In the genomic region with DNA sequence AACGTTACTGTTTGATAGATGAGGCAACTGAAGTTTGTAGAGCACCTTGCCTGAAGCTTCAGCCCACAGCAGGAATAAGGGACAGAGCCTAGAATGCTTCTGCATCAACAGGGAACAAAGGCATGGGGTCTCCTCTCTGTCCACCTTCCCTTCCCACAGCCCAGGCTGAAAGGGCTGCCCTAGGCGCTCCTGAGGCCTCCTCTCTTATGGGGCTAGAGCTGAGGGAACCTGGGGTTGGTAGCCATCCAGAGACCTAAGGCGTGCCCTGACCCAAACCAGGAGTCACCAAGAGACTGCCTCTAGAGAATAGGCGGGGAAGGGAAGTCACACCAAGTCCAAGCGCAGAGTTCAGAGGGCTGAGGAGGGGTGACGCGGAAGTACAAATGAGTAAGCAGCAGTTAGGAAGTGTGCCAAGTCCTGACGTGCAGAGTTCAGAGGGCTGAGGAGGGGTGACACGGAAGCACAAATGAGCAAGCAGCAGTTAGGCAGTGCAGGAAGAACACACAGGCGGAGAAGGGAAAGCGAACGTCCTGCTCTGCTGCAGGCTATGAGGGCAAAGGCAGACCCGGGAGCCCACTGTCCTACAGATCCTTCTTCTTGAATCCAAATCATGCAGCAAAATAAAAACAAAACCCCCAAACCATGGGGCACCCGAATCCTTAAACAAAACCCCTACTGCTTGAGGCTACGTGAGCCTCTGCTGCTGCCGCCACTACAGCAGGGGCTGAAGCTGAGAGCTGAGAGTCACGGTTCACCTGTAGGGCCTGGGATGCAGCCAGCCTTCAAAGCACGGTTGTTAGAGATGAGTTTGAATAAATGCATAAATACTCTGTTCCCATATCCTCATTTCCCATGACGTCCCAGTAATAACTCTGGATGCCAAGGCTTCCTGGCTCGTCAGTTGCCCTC, we compare ENCODE assay signal across 9 cellular contexts. TPM values are rescaled to one million over a fixed set of nuclear protein-coding genes. Genes with fewer than 3 reads are reported as not detected.
A peak's percentile ranks its signal among the peaks of the same experiment; 100 is the strongest.
DNase-seq lines count a peak whose midpoint lies in the region; FAIRE-seq and TF ChIP-seq lines count a peak whose summit lies in the region.
"Had no signal": no experiment of that assay in that cellular context is flagged by ENCODE, and none has a peak within 500 bp of the region (broad histone marks: within the 10 kb centered on the region; RNA-seq: fewer than 3 reads in every experiment).

No MANE protein-coding gene starts in this region.

- H2BK15ac ChIP-seq in mesendoderm (replicated peaks; ENCODE audit: low read depth), result no peak overlapping the region

- peak overlapping the region; percentile 51 for H3K4me3 Mint-ChIP-seq in astrocyte (ENCODE audit: unreplicated experiment)
- H3K4me3 Mint-ChIP-seq in immature natural killer cell, result peak overlapping the region; percentile 68 to 90 (median 77)

- H3K27ac Mint-ChIP-seq in astrocyte (ENCODE audit: unreplicated experiment) (peak overlapping the region; percentile 41), immature natural killer cell (peak overlapping the region; percentile 84 to 97 (median 91))

- H3K79me1 ChIP-seq in mesendoderm (ENCODE audit: low read length), result peaks cover 3% of the 10 kb centered on the region

- WGBS in mesendoderm (ENCODE audit: extremely low coverage, insufficient coverage, low lambda C conversion rate), result no CpG with 5 or more reads among the region's 20 CpGs

- FAIRE-seq in astrocyte (lab: Jason Lieb, UNC), result no peak
- FAIRE-seq: G401.6 had no signal

- DNase-seq in activated gamma-delta T cell treated with Interleukin-2 at 50 U/mL for 16 hours (peak; percentile 87), activated gamma-delta T cell (lab: John Stamatoyannopoulos, UW) (no peak), HPDE6-E6E7 (ENCODE audit: extremely low spot score) (peak; percentile 84), T-helper 2 cell (peak; percentile 42 to 98 (median 81)), astrocyte (ENCODE audit: low read depth) (peak; percentile 57), immature natural killer cell (peak; percentile 79 to 87 (median 82)), mesendoderm (no peak)
- peak; percentile 84 to 85 for DNase-seq in stimulated activated CD4-positive, alpha-beta T cell treated with anti-CD3 and anti-CD28 coated beads, Interleukin-12 subunit alpha, Interleukin-12 subunit beta, amount 100 ng/mL, for 24 hours (ENCODE audit: low read depth in 2 of 2)

- H3K4me3 ChIP-seq in astrocyte (ENCODE audit: insufficient read depth, low read depth, low read length) (no peak overlapping the region), mesendoderm (ENCODE audit: low read length) (no peak overlapping the region)

- H3K27ac ChIP-seq in astrocyte (ENCODE audit: low read depth, low read length), result peak overlapping the region; percentile 4
- no peak overlapping the region for H3K27ac ChIP-seq in mesendoderm (ENCODE audit: low read depth, low read length)

- H3K36me3 ChIP-seq in astrocyte (ENCODE audit: insufficient read depth, low read length), result peaks cover 2% of the 10 kb centered on the region
- H3K36me3 ChIP-seq in mesendoderm (ENCODE audit: control insufficient read depth, insufficient read depth, low read length), result peaks cover 1% of the 10 kb centered on the region

- no peaks in the 10 kb centered on the region for H3K27me3 Mint-ChIP-seq in astrocyte (ENCODE audit: low read depth, unreplicated experiment)
- peaks cover 2 to 16% (median 10%) of the 10 kb centered on the region in 3 donors for H3K27me3 Mint-ChIP-seq in immature natural killer cell (ENCODE audit: low read depth in 3 of 3)

- H4K8ac ChIP-seq in mesendoderm (ENCODE audit: low read depth, low read length), result no peak overlapping the region

- H3K18ac ChIP-seq in mesendoderm (ENCODE audit: low read length), result no peak overlapping the region

- no peak overlapping the region for H3K4ac ChIP-seq in mesendoderm (ENCODE audit: low read depth, low read length)

- H3K36me3 Mint-ChIP-seq in astrocyte (ENCODE audit: low read depth, unreplicated experiment), result peaks cover 4% of the 10 kb centered on the region
- no peaks in the 10 kb centered on the region for H3K36me3 Mint-ChIP-seq in immature natural killer cell

- H4K5ac ChIP-seq in mesendoderm (ENCODE audit: low read length), result no peak overlapping the region

- H3K56ac ChIP-seq in mesendoderm (ENCODE audit: low read length), result no peak overlapping the region

- H3K27me3 ChIP-seq in astrocyte (ENCODE audit: insufficient read depth, low read length) (no peaks in the 10 kb centered on the region), mesendoderm (ENCODE audit: insufficient read depth, low read length, poor library complexity) (no peaks in the 10 kb centered on the region)

- no peaks in the 10 kb centered on the region for H3K9me3 ChIP-seq in astrocyte (ENCODE audit: insufficient read depth, low read depth, low read length)

- no peak overlapping the region for H2BK120ac ChIP-seq in mesendoderm (ENCODE audit: low read depth, low read length)

- peaks cover 19% of the 10 kb centered on the region for H4K20me1 ChIP-seq in astrocyte (ENCODE audit: insufficient read depth, low read length)

- H3K79me2 ChIP-seq in astrocyte (ENCODE audit: insufficient read depth, low read length) (peaks cover 37% of the 10 kb centered on the region), mesendoderm (ENCODE audit: control insufficient read depth, insufficient read depth, low read length) (peaks cover 15% of the 10 kb centered on the region)

- H3K9ac ChIP-seq in astrocyte (ENCODE audit: low read length), result peak overlapping the region; percentile 3
- H3K9ac ChIP-seq in mesendoderm (ENCODE audit: low read length), result no peak overlapping the region

- H3K4me1 ChIP-seq in astrocyte (ENCODE audit: insufficient read depth, low read length), result peaks cover 31% of the 10 kb centered on the region
- no peaks in the 10 kb centered on the region for H3K4me1 ChIP-seq in mesendoderm (ENCODE audit: control insufficient read depth, low read depth, low read length)

- H3K4me1 Mint-ChIP-seq in astrocyte (ENCODE audit: low read depth, unreplicated experiment), result peaks cover 23% of the 10 kb centered on the region
- peaks cover 36 to 41% of the 10 kb centered on the region in 2 donors for H3K4me1 Mint-ChIP-seq in immature natural killer cell

- peak overlapping the region; percentile 5 for H2AFZ ChIP-seq in astrocyte (ENCODE audit: low read depth, low read length)

- H3K23ac ChIP-seq in mesendoderm (ENCODE audit: low read length), result no peak overlapping the region

- TF ChIP-seq CTCF in astrocyte (IDR thresholded peaks at IDR 0.05; ENCODE audit: insufficient read depth, low read depth, low read length), result no peak

- peak overlapping the region; percentile 62 for H3K4me2 ChIP-seq in astrocyte (ENCODE audit: low read length)
- H3K4me2 ChIP-seq in mesendoderm (ENCODE audit: low read length), result no peak overlapping the region

- no peak overlapping the region for H2BK5ac ChIP-seq in mesendoderm (ENCODE audit: low read length)

- H2AK5ac ChIP-seq in mesendoderm (ENCODE audit: low read length), result no peak overlapping the region

- H3K9me3 Mint-ChIP-seq in astrocyte (ENCODE audit: unreplicated experiment), result no peaks in the 10 kb centered on the region
- H3K9me3 Mint-ChIP-seq in immature natural killer cell, result no peaks in the 10 kb centered on the region

RNA-seq across cellular contexts. Expression of a gene that starts 2.7 kb away (rescaled TPM):
- total RNA-seq in astrocyte, result 86.5 and 96.1 TPM in 2 replicates
- 10 to 100 TPM; 39.7 to 48.4 (median 41.0) TPM for polyA plus RNA-seq in immature natural killer cell
- polyA plus RNA-seq in mesendoderm (2013, experiment 1 of 2), result 34.3 TPM
- polyA plus RNA-seq in mesendoderm (2013, experiment 2 of 2), result 33.7 TPM

RNA-seq across cellular contexts. Expression of a gene that starts 15.1 kb away (rescaled TPM):
- 213 TPM in 2 replicates for total RNA-seq in astrocyte
- 10 to 100 TPM in 1 of 3 donors, 1 to 10 TPM in 2; 3.7 to 14.3 (median 8.5) TPM for polyA plus RNA-seq in immature natural killer cell
- 92.2 TPM for polyA plus RNA-seq in mesendoderm (2013, experiment 1 of 2)
- 93.3 TPM for polyA plus RNA-seq in mesendoderm (2013, experiment 2 of 2)

RNA-seq across cellular contexts. Expression of a gene that starts 55.0 kb away (rescaled TPM):
- 1,200 and 1,239 TPM in 2 replicates for total RNA-seq in astrocyte
- 1,000 to 10,000 TPM; 1,461 to 3,229 (median 2,406) TPM for polyA plus RNA-seq in immature natural killer cell
- 2,707 TPM for polyA plus RNA-seq in mesendoderm (2013, experiment 1 of 2)
- polyA plus RNA-seq in mesendoderm (2013, experiment 2 of 2), result 2,724 TPM

Comparison
In these comparisons a context has a peak if more than half of its experiments do, and no peak if none do; other contexts are left out.
1. DNase-seq: peak in activated gamma-delta T cell treated with Interleukin-2 at 50 U/mL for 16 hours (single experiment), HPDE6-E6E7 (single experiment), T-helper 2 cell (5 of 5), astrocyte (single experiment), immature natural killer cell (3 of 3) and stimulated activated CD4-positive, alpha-beta T cell treated with anti-CD3 and anti-CD28 coated beads, Interleukin-12 subunit alpha, Interleukin-12 subunit beta, amount 100 ng/mL, for 24 hours (2 of 2); none in activated gamma-delta T cell (single experiment) and mesendoderm (single experiment).